ENCODE assay signal across 24 cellular contexts in genomic region chr20:2303693-2304092, GRCh38. TPM values are rescaled to one million over a fixed set of nuclear protein-coding genes. Genes with fewer than 3 reads are reported as not detected.
DNase-seq lines count a peak whose midpoint lies in the region; ATAC-seq, FAIRE-seq and TF ChIP-seq lines count a peak whose summit lies in the region.
"Had no signal": no experiment of that assay in that cellular context is flagged by ENCODE, and none has a peak within 500 bp of the region (broad histone marks: within the 10 kb centered on the region; RNA-seq: fewer than 3 reads in every experiment).

No MANE protein-coding gene starts in this region.

- H3K27ac ChIP-seq in 22Rv1 (peak overlapping the region; percentile 75), right lobe of liver (peak overlapping the region; percentile 37 to 71 (median 61)), right atrium auricular region (no peak overlapping the region)
- H3K27ac ChIP-seq: SK-N-MC had no signal

- no peaks in the 10 kb centered on the region for H3K9me3 ChIP-seq in right lobe of liver
- no peaks in the 10 kb centered on the region for H3K9me3 ChIP-seq in right atrium auricular region
- H3K9me3 ChIP-seq: BE2C had no signal

- no peak for TF ChIP-seq POLR2A in right lobe of liver (IDR thresholded peaks at IDR 0.05)

- H3K27me3 ChIP-seq in bronchial epithelial cell (ENCODE audit: control insufficient read depth, insufficient read depth, low read length) (peaks cover 7% of the 10 kb centered on the region), right lobe of liver (no peaks in the 10 kb centered on the region), right atrium auricular region (no peaks in the 10 kb centered on the region)
- H3K27me3 ChIP-seq: BE2C had no signal

- H3K4me3 ChIP-seq in bronchial epithelial cell (ENCODE audit: low read depth, low read length) (no peak overlapping the region), right lobe of liver (no peak overlapping the region), foreskin fibroblast (ENCODE audit: low read depth in 1 of 2, low read length in 2 of 2) (no peak overlapping the region), right atrium auricular region (no peak overlapping the region)
- H3K4me3 ChIP-seq: SK-N-MC had no signal

- WGBS in right lobe of liver (ENCODE audit: insufficient coverage, low coverage, low lambda C conversion rate, missing lambda C conversion rate) = 32% methylated on average over 6 of the region's 6 CpGs

- TF ChIP-seq CTCF in 22Rv1 (IDR thresholded peaks at IDR 0.05) = no peak
- no peak for TF ChIP-seq CTCF in bronchial epithelial cell (IDR thresholded peaks at IDR 0.05; ENCODE audit: insufficient read depth, low read length, severe bottlenecking)
- TF ChIP-seq CTCF in right lobe of liver (IDR thresholded peaks at IDR 0.05) = no peak
- no peak for TF ChIP-seq CTCF in foreskin fibroblast (IDR thresholded peaks at IDR 0.05; ENCODE audit: low read depth, low read length)
- no peak for TF ChIP-seq CTCF in right atrium auricular region (IDR thresholded peaks at IDR 0.05)

- no peaks in the 10 kb centered on the region for H3K36me3 ChIP-seq in bronchial epithelial cell (ENCODE audit: control insufficient read depth, insufficient read depth, low read length)
- H3K36me3 ChIP-seq in right lobe of liver = no peaks in the 10 kb centered on the region
- no peaks in the 10 kb centered on the region for H3K36me3 ChIP-seq in right atrium auricular region
- H3K36me3 ChIP-seq: BE2C had no signal

- DNase-seq in ELR (ENCODE audit: low read depth) = peak; percentile 12
- DNase-seq in bronchial epithelial cell (ENCODE audit: low read depth) = no peak
- DNase-seq in right lobe of liver = peak in 2 of 3 donors; percentile 38 to 82
- DNase-seq in foreskin fibroblast = no peak
- DNase-seq in NCI-H1417 treated with DMSO at 0.1 percent for 48 hours (lab: John Stamatoyannopoulos, UW) = no peak
- DNase-seq in right atrium auricular region (ENCODE audit: low spot score) = no peak
- DNase-seq: BE2C; CD4-positive, CD25-positive, alpha-beta regulatory T cell; DND-41; H7; NCI-H1417; NCI-H187; NCI-H446; NCI-H526; OCI-M1; RPMI8226; SHP77; SW 1271 had no signal

- FAIRE-seq in bronchial epithelial cell (lab: Jason Lieb, UNC) = peak; percentile 95
- FAIRE-seq: GM12891, HTR-8/SVneo had no signal

- ATAC-seq in right lobe of liver = peak; percentile 48 to 68 (median 58)

- peaks cover 0 to 64% (median 32%) of the 10 kb centered on the region in 4 donors for H3K4me1 ChIP-seq in right lobe of liver
- H3K4me1 ChIP-seq in right atrium auricular region = no peaks in the 10 kb centered on the region
- H3K4me1 ChIP-seq: BE2C had no signal

- intact Hi-C loops in right lobe of liver (cut with DNase I) = no loop called here

RNA-seq across cellular contexts. Expression of gene TGM3, which starts 7.9 kb away (rescaled TPM):
- total RNA-seq in bronchial epithelial cell (11.8 and 42.6 TPM in 2 replicates), right lobe of liver (1 to 10 TPM in 1 of 6 experiments, under 1 TPM in 3, not detected in 2; 0.15 to 3.0 (median 0.30) TPM), right atrium auricular region (not detected)
- total RNA-seq: CD4-positive, CD25-positive, alpha-beta regulatory T cell; G401; M059J had no signal

Comparison
In these comparisons a context has a peak if more than half of its experiments do, and no peak if none do; other contexts are left out.
1. H3K27ac ChIP-seq: peak in 22Rv1 (single experiment) and right lobe of liver (3 of 3); none in right atrium auricular region (0 of 2).
2. DNase-seq: peak in ELR (single experiment) and right lobe of liver (2 of 3); none in bronchial epithelial cell (single experiment), foreskin fibroblast (0 of 2), NCI-H1417 treated with DMSO at 0.1 percent for 48 hours (single experiment) and right atrium auricular region (single experiment).